ENCODE assay signal across 9 cellular contexts in genomic region chr9:123339666-123340414, GRCh38. TPM values are rescaled to one million over a fixed set of nuclear protein-coding genes. Genes with fewer than 3 reads are reported as not detected.
A peak's percentile ranks its signal among the peaks of the same experiment; 100 is the strongest.
DNase-seq lines count a peak whose midpoint lies in the region; FAIRE-seq and TF ChIP-seq lines count a peak whose summit lies in the region.
"Had no signal": no experiment of that assay in that cellular context is flagged by ENCODE, and none has a peak within 500 bp of the region (broad histone marks: within the 10 kb centered on the region; RNA-seq: fewer than 3 reads in every experiment).

No MANE protein-coding gene starts in this region.

- H3K9me3 ChIP-seq in ascending aorta (no peaks in the 10 kb centered on the region), neural progenitor cell (ENCODE audit: low read depth) (no peaks in the 10 kb centered on the region), kidney (ENCODE audit: control insufficient read depth in 1 of 2, low read length in 2 of 2) (no peaks in the 10 kb centered on the region)

- TF ChIP-seq CTCF in ascending aorta (IDR thresholded peaks at IDR 0.05) (no peak), neural progenitor cell (IDR thresholded peaks at IDR 0.05) (no peak), kidney (IDR thresholded peaks at IDR 0.05; ENCODE audit: borderline replicate concordance, extremely low read depth, insufficient read depth) (no peak)

- H3K36me3 Mint-ChIP-seq in neural progenitor cell, result no peaks in the 10 kb centered on the region

- no peaks in the 10 kb centered on the region for H3K36me3 ChIP-seq in H7 (replicated peaks; ENCODE audit: control insufficient read depth, insufficient read depth, low read length)
- H3K36me3 ChIP-seq in ascending aorta, result no peaks in the 10 kb centered on the region
- H3K36me3 ChIP-seq in neural progenitor cell, result no peaks in the 10 kb centered on the region
- no peaks in the 10 kb centered on the region for H3K36me3 ChIP-seq in kidney (ENCODE audit: control insufficient read depth in 1 of 2, insufficient read depth in 2 of 2, low read length in 2 of 2)

- peak overlapping the region; percentile 64 for H2AFZ ChIP-seq in neural progenitor cell (replicated peaks)

- H3K9ac ChIP-seq in neural progenitor cell (no peak overlapping the region), kidney (ENCODE audit: low read length in 2 of 2) (no peak overlapping the region)

- H3F3A ChIP-seq in neural progenitor cell (ENCODE audit: low read depth), result no peaks in the 10 kb centered on the region

- H3K27me3 ChIP-seq in H7 (ENCODE audit: control insufficient read depth, insufficient read depth, low read length), result no peaks in the 10 kb centered on the region; the same call in 1 of the 2 replicates
- no peaks in the 10 kb centered on the region for H3K27me3 ChIP-seq in ascending aorta
- H3K27me3 ChIP-seq in neural progenitor cell, result no peaks in the 10 kb centered on the region

- H3K4me2 ChIP-seq in neural progenitor cell, result no peak overlapping the region

- DNase-seq in GM12891 (ENCODE audit: insufficient read length, low spot score) (no peak), H7 (no peak), NAMALWA (ENCODE audit: low spot score) (peak; percentile 90), ascending aorta (ENCODE audit: low spot score in 2 of 2) (no peak), neural progenitor cell (ENCODE audit: low spot score) (no peak), kidney (no peak), NCI-H1092 (lab: John Stamatoyannopoulos, UW) (no peak), EL (no peak)

- H3K79me2 ChIP-seq in neural progenitor cell (ENCODE audit: low read depth), result no peaks in the 10 kb centered on the region

- peak overlapping the region; percentile 91 for H3K27ac Mint-ChIP-seq in neural progenitor cell

- H3K4me3 ChIP-seq in H7 (ENCODE audit: insufficient read depth, low read depth, low read length), result peak overlapping the region; percentile 36
- H3K4me3 ChIP-seq in ascending aorta, result peak overlapping the region; percentile 30 to 57
- no peak overlapping the region for H3K4me3 ChIP-seq in neural progenitor cell
- H3K4me3 ChIP-seq in kidney (ENCODE audit: low read length in 2 of 2), result no peak overlapping the region

- no peaks in the 10 kb centered on the region for H3K4me1 ChIP-seq in ascending aorta
- H3K4me1 ChIP-seq in neural progenitor cell, result peaks cover 6% of the 10 kb centered on the region
- H3K4me1 ChIP-seq in kidney (ENCODE audit: control insufficient read depth in 1 of 2, insufficient read depth in 1 of 2, low read depth in 1 of 2, low read length in 2 of 2), result peaks cover 0 to 4% of the 10 kb centered on the region in 2 donors

- intact Hi-C loops in ascending aorta (cut with DNase I) (no loop called here), kidney (cut with DNase I) (no loop called here)

- TF ChIP-seq POLR2A in GM12891 (IDR thresholded peaks at IDR 0.05; ENCODE audit: low read depth, low read length), result peak; percentile 17

- H3K4me3 Mint-ChIP-seq in neural progenitor cell, result no peak overlapping the region

- H3K27ac ChIP-seq in ascending aorta, result no peak overlapping the region
- no peak overlapping the region for H3K27ac ChIP-seq in neural progenitor cell
- H3K27ac ChIP-seq in kidney (ENCODE audit: low read depth in 2 of 2, low read length in 2 of 2), result no peak overlapping the region

- FAIRE-seq in GM12891 (lab: Jason Lieb, UNC) (peak; percentile 87), kidney (lab: Jason Lieb, UNC) (no peak)
- FAIRE-seq: keratinocyte had no signal

- no peaks in the 10 kb centered on the region for H4K20me1 ChIP-seq in neural progenitor cell (ENCODE audit: low read depth)

- H3K4me1 Mint-ChIP-seq in neural progenitor cell, result peaks cover 43% of the 10 kb centered on the region

- H3K9me3 Mint-ChIP-seq in neural progenitor cell, result no peaks in the 10 kb centered on the region

- H3K27me3 Mint-ChIP-seq in neural progenitor cell (ENCODE audit: insufficient read depth, low read depth), result peaks cover 12% of the 10 kb centered on the region

TF ChIP-seq in GM12891, 5 proteins besides CTCF, POLR2A, EP300 and RAD21:
- TF ChIP-seq PAX5 (IDR thresholded peaks at IDR 0.05; ENCODE audit: insufficient read depth, low read length, severe bottlenecking) (no peak), TAF1 (IDR thresholded peaks at IDR 0.05; ENCODE audit: low read depth, low read length) (peak; percentile 2; the same call in 1 of the 2 replicates), POU2F2 (IDR thresholded peaks at IDR 0.05; ENCODE audit: low read depth, low read length) (no peak; the same call in 1 of the 2 replicates), POLR2AphosphoS5 (IDR thresholded peaks at IDR 0.05; ENCODE audit: low read depth, low read length) (peak; percentile 74), SPI1 (IDR thresholded peaks at IDR 0.05; ENCODE audit: low read depth, low read length) (peak; percentile 54; the same call in 1 of the 2 replicates)
TF ChIP-seq in GM12891: peak in this region for 3.

RNA-seq across cellular contexts. Expression of gene CRB2, which starts 16.2 kb away (rescaled TPM):
- polyA plus RNA-seq in GM12891 (2012; ENCODE audit: low read depth, missing spikeins), result 0.53 TPM
- total RNA-seq in H7 (2014; rRNA removed; shearing (Covaris generic)), result 1.6 and 1.7 TPM in 2 replicates
- total RNA-seq in ascending aorta (not detected), neural progenitor cell (ENCODE audit: low replicate concordance) (18.5 and 70.7 TPM in 2 replicates), kidney (0.88 TPM)
- 8.4 TPM for polyA plus RNA-seq in kidney (ENCODE audit: insufficient read depth, low read depth, low replicate concordance)
- polyA plus RNA-seq: keratinocyte had no signal

Comparison
In these comparisons a context has a peak if more than half of its experiments do, and no peak if none do; other contexts are left out.
1. H3K4me3 ChIP-seq: peak in H7 (single experiment) and ascending aorta (2 of 2); none in neural progenitor cell (single experiment) and kidney (0 of 2).